In the genomic region with DNA sequence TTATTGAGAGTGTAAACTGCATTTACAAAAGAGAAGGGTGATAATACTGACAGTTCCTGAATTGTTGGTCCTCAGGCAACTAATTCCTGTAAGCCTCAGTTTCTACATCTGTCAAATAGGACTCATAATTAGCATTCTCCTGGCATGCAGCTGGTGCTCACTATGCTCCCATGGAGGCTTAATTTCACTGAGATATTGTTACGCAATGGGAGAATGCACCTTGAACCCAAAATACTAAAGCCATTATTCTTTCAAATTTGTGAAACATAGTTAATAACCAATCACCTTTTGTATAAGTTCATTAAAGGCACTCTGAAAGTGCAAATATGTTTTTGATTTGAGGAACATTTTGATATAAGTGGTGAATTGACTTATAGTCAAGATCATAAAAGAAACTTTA, we compare ENCODE assay signal across 8 cellular contexts.
"Had no signal": no experiment of that assay in that cellular context is flagged by ENCODE, and none has a peak within 500 bp of the region (broad histone marks: within the 10 kb centered on the region; RNA-seq: fewer than 3 reads in every experiment).

No MANE protein-coding gene starts in this region.

- H3K4me3 ChIP-seq: GM12878 had no signal

- DNase-seq: GDM1, GF-D8 had no signal

- ATAC-seq: GM12878 had no signal

- FAIRE-seq: G401.6, GM12878, GM12891, GM12892, GM18507, GM19239 had no signal
